32 cellular contexts compared by ENCODE assay signal in the genomic region with DNA sequence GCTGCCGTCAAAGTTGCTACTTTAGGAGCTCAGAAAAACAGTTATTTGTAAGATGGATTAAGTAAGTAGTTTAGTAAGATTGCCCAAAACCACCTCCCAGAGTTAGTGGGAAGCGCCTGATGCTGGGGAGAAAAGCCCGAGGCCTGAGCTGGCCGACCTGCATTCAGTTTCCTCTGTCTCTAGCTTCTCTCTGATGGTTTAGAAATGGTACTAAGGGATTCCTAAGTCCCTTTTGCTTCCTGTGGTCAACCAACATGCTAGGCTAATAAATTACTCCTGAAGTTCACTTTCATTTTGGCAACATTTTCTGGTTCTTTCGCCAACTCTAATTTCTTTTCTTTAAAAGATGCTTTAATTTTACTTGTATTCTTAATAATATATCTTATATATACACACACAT.
A peak's percentile ranks its signal among the peaks of the same experiment; 100 is the strongest.
DNase-seq lines count a peak whose midpoint lies in the region; TF ChIP-seq lines count a peak whose summit lies in the region.
"Had no signal": no experiment of that assay in that cellular context is flagged by ENCODE, and none has a peak within 500 bp of the region (broad histone marks: within the 10 kb centered on the region; RNA-seq: fewer than 3 reads in every experiment).

No MANE protein-coding gene starts in this region.

- intact Hi-C loops in left ventricle myocardium inferior (cut with micrococcal nuclease): loop anchor here (10.0 kb wide), 1 partner anchor 58 kb away; no protein-coding TSS in a partner anchor
- intact Hi-C loops in cardiac septum (cut with DNase I): no loop called here
- intact Hi-C loops in lower leg skin (cut with DNase I; ENCODE audit: low total_unique reads): no loop called here

- TF ChIP-seq POLR2A in lower leg skin (IDR thresholded peaks at IDR 0.05): no peak

- no peaks in the 10 kb centered on the region for H3K27me3 Mint-ChIP-seq in chondrocyte (ENCODE audit: low read depth)

- H3K9me3 Mint-ChIP-seq in chondrocyte (ENCODE audit: low read depth): peaks cover 3% of the 10 kb centered on the region
- H3K9me3 Mint-ChIP-seq: activated CD4-positive, alpha-beta memory T cell treated with anti-CD3 and anti-CD28 coated beads, Interleukin-2, amount 10 ng/mL, durations not matched to agents 7 days and 5 days; activated T-helper 1 cell treated with anti-CD3 and anti-CD28 coated beads, Interleukin-12 subunit alpha, Interleukin-12 subunit beta, Interleukin-2, Interleukin-4 antibody, amounts not matched to agents 30 ng/mL and 10 ng/mL and 1 ng/mL, durations not matched to agents 14 hours and 24 hours and 36 hours had no signal

- 86 to 91% methylated on average over 5 of the region's 5 CpGs for WGBS in lower leg skin, 2 donors

- peak overlapping the region; percentile 90 for H3K27ac ChIP-seq in left ventricle myocardium inferior (replicated peaks)
- H3K27ac ChIP-seq: cardiac muscle cell, epithelial cell of prostate, right atrium auricular region had no signal

- H3K4me1 ChIP-seq in left ventricle myocardium inferior: peaks cover 75% of the 10 kb centered on the region

- H3K9me3 ChIP-seq in left ventricle myocardium inferior (replicated peaks): no peaks in the 10 kb centered on the region
- H3K9me3 ChIP-seq: adrenal gland, BE2C, right atrium auricular region had no signal

- H3K4me3 ChIP-seq in left ventricle myocardium inferior (no peak overlapping the region), lower leg skin (ENCODE audit: low read depth, poor library complexity, severe bottlenecking) (no peak overlapping the region)
- H3K4me3 ChIP-seq: adrenal gland, cardiac muscle cell, coronary artery, GM12878, right atrium auricular region had no signal

- no peaks in the 10 kb centered on the region for H3K36me3 ChIP-seq in left ventricle myocardium inferior
- H3K36me3 ChIP-seq: adrenal gland, BE2C, cardiac muscle cell, right atrium auricular region had no signal

- DNase-seq in left ventricle myocardium inferior (no peak), cardiac septum (ENCODE audit: low spot score) (no peak), RPMI7951 (ENCODE audit: low read depth) (peak; percentile 73), chondrocyte (ENCODE audit: low spot score) (no peak), ecto neural progenitor cell (ENCODE audit: low spot score) (no peak), LoVo (ENCODE audit: low spot score) (no peak), lower leg skin (ENCODE audit: low spot score in 2 of 2) (no peak), RPMI8226 (no peak)
- DNase-seq: ACHN; activated CD4-positive, alpha-beta memory T cell treated with anti-CD3 and anti-CD28 coated beads, Interleukin-2, amount 10 ng/mL, durations not matched to agents 7 days and 5 days; activated CD4-positive, CD25-positive, alpha-beta regulatory T cell treated with anti-CD3 and anti-CD28 coated beads, Interleukin-2, amount 50 U/mL, for 72 hours; activated CD8-positive, alpha-beta memory T cell treated with anti-CD3 and anti-CD28 coated beads, Interleukin-2, amount 50 U/mL, for 48 hours; activated naive CD4-positive, alpha-beta T cell treated with Interleukin-2 at 50 U/mL for 16 hours; adrenal gland; BE2C; effector memory CD4-positive, alpha-beta T cell; H7; Kasumi-1; left colon; NCI-H1048; NCI-H748 treated with DMSO at 0.1 percent for 48 hours; stimulated activated CD4-positive, alpha-beta T cell treated with anti-CD3 and anti-CD28 coated beads, Interleukin-1b, Interleukin-23, amount 100 ng/mL, for 48 hours; stimulated activated naive CD8-positive, alpha-beta T cell treated with anti-CD3 and anti-CD28 coated beads, Interleukin-15, Interleukin-2, amounts not matched to agents 100 U/mL and 50 U/mL, for 24 hours; T-helper 2 cell had no signal

- peak overlapping the region; percentile 57 for H3K27ac Mint-ChIP-seq in chondrocyte (ENCODE audit: unreplicated experiment)
- H3K27ac Mint-ChIP-seq: activated CD4-positive, alpha-beta memory T cell treated with anti-CD3 and anti-CD28 coated beads, Interleukin-2, amount 10 ng/mL, durations not matched to agents 7 days and 5 days; activated T-helper 1 cell treated with anti-CD3 and anti-CD28 coated beads, Interleukin-12 subunit alpha, Interleukin-12 subunit beta, Interleukin-2, Interleukin-4 antibody, amounts not matched to agents 30 ng/mL and 10 ng/mL and 1 ng/mL, durations not matched to agents 14 hours and 24 hours and 36 hours; memory B cell had no signal

- H3K27me3 ChIP-seq in left ventricle myocardium inferior (ENCODE audit: low read depth): no peaks in the 10 kb centered on the region
- H3K27me3 ChIP-seq: adrenal gland, BE2C, cardiac muscle cell, right atrium auricular region had no signal

- H3K4me3 Mint-ChIP-seq in chondrocyte (ENCODE audit: unreplicated experiment): no peak overlapping the region
- H3K4me3 Mint-ChIP-seq: activated CD4-positive, alpha-beta memory T cell treated with anti-CD3 and anti-CD28 coated beads, Interleukin-2, amount 10 ng/mL, durations not matched to agents 7 days and 5 days; activated T-helper 1 cell treated with anti-CD3 and anti-CD28 coated beads, Interleukin-12 subunit alpha, Interleukin-12 subunit beta, Interleukin-2, Interleukin-4 antibody, amounts not matched to agents 30 ng/mL and 10 ng/mL and 1 ng/mL, durations not matched to agents 14 hours and 24 hours and 36 hours; memory B cell; neural crest cell had no signal

- no peak for TF ChIP-seq CTCF in left ventricle myocardium inferior (IDR thresholded peaks at IDR 0.05; ENCODE audit: borderline replicate concordance)
- no peak for TF ChIP-seq CTCF in chondrocyte (IDR thresholded peaks at IDR 0.05)
- TF ChIP-seq CTCF in lower leg skin (IDR thresholded peaks at IDR 0.05): no peak

- H3K4me1 Mint-ChIP-seq in chondrocyte (ENCODE audit: low read depth): peaks cover 71% of the 10 kb centered on the region
- H3K4me1 Mint-ChIP-seq: activated CD4-positive, alpha-beta memory T cell treated with anti-CD3 and anti-CD28 coated beads, Interleukin-2, amount 10 ng/mL, durations not matched to agents 7 days and 5 days; memory B cell had no signal

- peaks cover under 1% of the 10 kb centered on the region for H3K36me3 Mint-ChIP-seq in chondrocyte (ENCODE audit: low read depth)
- H3K36me3 Mint-ChIP-seq: memory B cell had no signal
